20 cellular contexts compared by ENCODE assay signal in the genomic region with DNA sequence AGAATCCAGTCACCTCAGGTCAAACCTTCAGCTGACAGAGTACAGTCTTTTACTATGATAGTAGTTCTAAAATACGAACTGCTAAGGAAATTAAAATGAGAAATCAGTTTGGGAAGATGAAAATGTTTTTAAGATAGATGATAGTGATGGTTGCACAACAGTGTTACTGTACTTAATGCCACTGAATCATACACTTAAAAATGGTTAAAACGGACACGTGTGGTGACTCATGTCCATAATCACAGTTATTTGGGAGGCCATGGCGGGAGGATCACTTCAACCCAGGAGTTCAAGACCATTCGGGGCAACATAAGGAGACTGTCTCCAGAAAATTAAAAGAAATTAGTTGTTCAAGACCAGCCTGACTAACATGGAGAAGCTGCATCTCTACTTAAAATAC. TPM values are rescaled to one million over a fixed set of nuclear protein-coding genes. Genes with fewer than 3 reads are reported as not detected.
A peak's percentile ranks its signal among the peaks of the same experiment; 100 is the strongest.
DNase-seq lines count a peak whose midpoint lies in the region; ATAC-seq and TF ChIP-seq lines count a peak whose summit lies in the region.
"Had no signal": no experiment of that assay in that cellular context is flagged by ENCODE, and none has a peak within 500 bp of the region (broad histone marks: within the 10 kb centered on the region; RNA-seq: fewer than 3 reads in every experiment).

No MANE protein-coding gene starts in this region.

- H3K79me2 ChIP-seq in osteoblast (ENCODE audit: insufficient read depth, low read length) (no peaks in the 10 kb centered on the region), smooth muscle cell (ENCODE audit: low read depth) (no peaks in the 10 kb centered on the region)

- H3K27me3 ChIP-seq in RWPE2 (ENCODE audit: insufficient read depth, poor library complexity, severe bottlenecking), result no peaks in the 10 kb centered on the region
- H3K27me3 ChIP-seq in osteoblast (ENCODE audit: insufficient read depth, low read length), result no peaks in the 10 kb centered on the region
- H3K27me3 ChIP-seq in smooth muscle cell (ENCODE audit: low read depth), result no peaks in the 10 kb centered on the region
- H3K27me3 ChIP-seq: BE2C had no signal

- H3K4me1 ChIP-seq in RWPE2 (ENCODE audit: insufficient read depth, poor library complexity, severe bottlenecking) (no peaks in the 10 kb centered on the region), osteoblast (ENCODE audit: insufficient read depth, low read length) (no peaks in the 10 kb centered on the region), smooth muscle cell (ENCODE audit: low read depth) (no peaks in the 10 kb centered on the region)
- H3K4me1 ChIP-seq: BE2C, Caco-2 had no signal

- TF ChIP-seq CTCF in RWPE2 (IDR thresholded peaks at IDR 0.05; ENCODE audit: poor library complexity, severe bottlenecking) (no peak), osteoblast (IDR thresholded peaks at IDR 0.05; ENCODE audit: extremely low read depth, low read depth, low read length) (no peak), smooth muscle cell (IDR thresholded peaks at IDR 0.05; ENCODE audit: borderline replicate concordance, insufficient read depth, poor library complexity, severe bottlenecking) (no peak)

- H3K4me3 ChIP-seq in RWPE2 (ENCODE audit: severe bottlenecking) (no peak overlapping the region), osteoblast (ENCODE audit: insufficient read depth, low read length) (no peak overlapping the region), smooth muscle cell (no peak overlapping the region)

- peak overlapping the region in 1 of 2 donors; percentile 40 for H3K27ac Mint-ChIP-seq in stimulated activated naive CD8-positive, alpha-beta T cell treated with anti-CD3 and anti-CD28 coated beads, Interleukin-15, amount 100 ng/mL, for 72 hours
- H3K27ac Mint-ChIP-seq: activated CD4-positive, alpha-beta T cell treated with anti-CD3 and anti-CD28 coated beads, Interleukin-2, amount 10 ng/mL, durations not matched to agents 24 days and 14 days; progenitor cell of endocrine pancreas had no signal

- H3K36me3 ChIP-seq in RWPE2 (ENCODE audit: low read depth), result peaks cover 4% of the 10 kb centered on the region
- H3K36me3 ChIP-seq in osteoblast (ENCODE audit: insufficient read depth, low read length), result no peaks in the 10 kb centered on the region
- H3K36me3 ChIP-seq in smooth muscle cell (ENCODE audit: low read depth), result no peaks in the 10 kb centered on the region
- H3K36me3 ChIP-seq: BE2C had no signal

- H3K9me3 ChIP-seq in RWPE2 (ENCODE audit: severe bottlenecking) (no peaks in the 10 kb centered on the region), osteoblast (ENCODE audit: low read depth, low read length) (no peaks in the 10 kb centered on the region), smooth muscle cell (replicated peaks; ENCODE audit: low read depth) (no peaks in the 10 kb centered on the region)
- H3K9me3 ChIP-seq: BE2C, Caco-2 had no signal

- H3K27ac ChIP-seq in RWPE2 (ENCODE audit: poor library complexity, severe bottlenecking), result no peak overlapping the region
- H3K27ac ChIP-seq in epithelial cell of prostate, result no peak overlapping the region
- H3K27ac ChIP-seq in osteoblast (ENCODE audit: low read depth, low read length), result peak overlapping the region; percentile 5
- H3K27ac ChIP-seq in smooth muscle cell (ENCODE audit: low read depth), result no peak overlapping the region

- H3K4me2 ChIP-seq in osteoblast (ENCODE audit: insufficient read depth, low read length), result no peak overlapping the region
- no peak overlapping the region for H3K4me2 ChIP-seq in smooth muscle cell

- ATAC-seq in RWPE2 (ENCODE audit: low read depth) (peak; percentile 59; the same call in 1 of the 3 replicates), HG03135 (IDR thresholded peaks at IDR 0.05; ENCODE audit: unreplicated experiment) (no peak)
- ATAC-seq in stimulated activated naive CD8-positive, alpha-beta T cell treated with anti-CD3 and anti-CD28 coated beads, Interleukin-15, amount 100 ng/mL, for 72 hours, result no peak
- ATAC-seq: left lobe of liver had no signal

- H3F3A ChIP-seq in smooth muscle cell (ENCODE audit: low read depth), result no peaks in the 10 kb centered on the region

- H4K20me1 ChIP-seq in osteoblast (ENCODE audit: insufficient read depth, low read length) (no peaks in the 10 kb centered on the region), smooth muscle cell (ENCODE audit: low read depth) (no peaks in the 10 kb centered on the region)

- H3K27me3 Mint-ChIP-seq in stimulated activated naive CD8-positive, alpha-beta T cell treated with anti-CD3 and anti-CD28 coated beads, Interleukin-15, amount 100 ng/mL, for 72 hours, result no peaks in the 10 kb centered on the region
- H3K27me3 Mint-ChIP-seq: activated CD4-positive, alpha-beta T cell treated with anti-CD3 and anti-CD28 coated beads, Interleukin-2, amount 10 ng/mL, durations not matched to agents 24 days and 14 days; progenitor cell of endocrine pancreas had no signal

- peaks cover under 1% of the 10 kb centered on the region for H3K4me1 Mint-ChIP-seq in stimulated activated naive CD8-positive, alpha-beta T cell treated with anti-CD3 and anti-CD28 coated beads, Interleukin-15, amount 100 ng/mL, for 72 hours

- WGBS in smooth muscle cell (ENCODE audit: low lambda C conversion rate), result 75% methylated on average over 5 of the region's 5 CpGs

- DNase-seq in LHCN-M2 (ENCODE audit: low read depth) (peak; percentile 51), RWPE2 (ENCODE audit: low spot score) (no peak), epithelial cell of prostate (ENCODE audit: low read depth, low spot score) (peak; percentile 2), osteoblast (ENCODE audit: insufficient read length, low spot score, missing footprints) (peak; percentile 26), smooth muscle cell (lab: John Stamatoyannopoulos, UW; ENCODE audit: unreplicated experiment) (no peak)
- DNase-seq in stimulated activated naive CD8-positive, alpha-beta T cell treated with anti-CD3 and anti-CD28 coated beads, Interleukin-15, amount 100 ng/mL, for 72 hours, result no peak
- DNase-seq in activated naive CD4-positive, alpha-beta T cell treated with Interleukin-2 at 50 U/mL for 16 hours, result no peak
- DNase-seq: activated CD4-positive, alpha-beta T cell treated with anti-CD3 and anti-CD28 coated beads, Interleukin-2, amount 10 ng/mL, durations not matched to agents 24 days and 14 days; activated CD8-positive, alpha-beta memory T cell treated with anti-CD3 and anti-CD28 coated beads, Interleukin-2, amount 50 U/mL, for 48 hours; activated naive CD4-positive, alpha-beta T cell; anterior cingulate cortex; BE2C; Caco-2; Kasumi-1; midbrain; NCI-H146; NCI-H2171 treated with DMSO at 0.1 percent for 48 hours had no signal

- no peak overlapping the region for H2AFZ ChIP-seq in osteoblast (ENCODE audit: low read length)
- no peak overlapping the region for H2AFZ ChIP-seq in smooth muscle cell (ENCODE audit: low read depth)

- no peak overlapping the region for H3K9ac ChIP-seq in smooth muscle cell (ENCODE audit: low read depth)

- no peaks in the 10 kb centered on the region for H3K9me3 Mint-ChIP-seq in stimulated activated naive CD8-positive, alpha-beta T cell treated with anti-CD3 and anti-CD28 coated beads, Interleukin-15, amount 100 ng/mL, for 72 hours
- H3K9me3 Mint-ChIP-seq: activated CD4-positive, alpha-beta T cell treated with anti-CD3 and anti-CD28 coated beads, Interleukin-2, amount 10 ng/mL, durations not matched to agents 24 days and 14 days had no signal

- no peak overlapping the region for H3K4me3 Mint-ChIP-seq in stimulated activated naive CD8-positive, alpha-beta T cell treated with anti-CD3 and anti-CD28 coated beads, Interleukin-15, amount 100 ng/mL, for 72 hours
- H3K4me3 Mint-ChIP-seq: activated CD4-positive, alpha-beta T cell treated with anti-CD3 and anti-CD28 coated beads, Interleukin-2, amount 10 ng/mL, durations not matched to agents 24 days and 14 days had no signal

RNA-seq across cellular contexts. Expression of a gene that starts 41.4 kb away (rescaled TPM):
- total RNA-seq in LHCN-M2 (2014; rRNA removed), result 3.3 and 8.7 TPM in 2 replicates
- 1.5 TPM for polyA plus RNA-seq in LHCN-M2 (2012)
- total RNA-seq in osteoblast, result 8.3 and 10.1 TPM in 2 replicates
- 10.0 and 11.3 TPM in 2 replicates for total RNA-seq in smooth muscle cell
- polyA plus RNA-seq in smooth muscle cell, result 3.7 and 4.3 TPM in 2 replicates

RNA-seq across cellular contexts. Expression of a gene that starts 41.6 kb away (rescaled TPM):
- total RNA-seq in LHCN-M2 (2014; rRNA removed) (19.9 and 26.4 TPM in 2 replicates), osteoblast (27.1 and 37.7 TPM in 2 replicates), smooth muscle cell (20.1 and 21.0 TPM in 2 replicates)
- 6.3 TPM for polyA plus RNA-seq in LHCN-M2 (2012)
- polyA plus RNA-seq in smooth muscle cell, result 8.2 and 11.5 TPM in 2 replicates

RNA-seq across cellular contexts. Expression of a gene that starts 54.5 kb away (rescaled TPM):
- 9.3 and 10.1 TPM in 2 replicates for total RNA-seq in LHCN-M2 (2014; rRNA removed)
- polyA plus RNA-seq in LHCN-M2 (2012), result 3.8 TPM
- 25.9 and 27.9 TPM in 2 replicates for total RNA-seq in osteoblast
- total RNA-seq in smooth muscle cell, result 18.8 and 19.1 TPM in 2 replicates
- 6.9 and 9.0 TPM in 2 replicates for polyA plus RNA-seq in smooth muscle cell

Comparison
In these comparisons a context has a peak if more than half of its experiments do, and no peak if none do; other contexts are left out.
1. DNase-seq: peak in LHCN-M2 (single experiment), epithelial cell of prostate (single experiment) and osteoblast (single experiment); none in RWPE2 (single experiment), stimulated activated naive CD8-positive, alpha-beta T cell treated with anti-CD3 and anti-CD28 coated beads, Interleukin-15, amount 100 ng/mL, for 72 hours (0 of 2), smooth muscle cell (single experiment) and activated naive CD4-positive, alpha-beta T cell treated with Interleukin-2 at 50 U/mL for 16 hours (single experiment).